15 cellular contexts compared by ENCODE assay signal in genomic region chr11:102116453-102117205, GRCh38. TPM values are rescaled to one million over a fixed set of nuclear protein-coding genes. Genes with fewer than 3 reads are reported as not detected.
A peak's percentile ranks its signal among the peaks of the same experiment; 100 is the strongest.
DNase-seq lines count a peak whose midpoint lies in the region; ATAC-seq and TF ChIP-seq lines count a peak whose summit lies in the region.
"Had no signal": no experiment of that assay in that cellular context is flagged by ENCODE, and none has a peak within 500 bp of the region (broad histone marks: within the 10 kb centered on the region; RNA-seq: fewer than 3 reads in every experiment).

No MANE protein-coding gene starts in this region.

- H3K36me3 ChIP-seq in mucosa of descending colon (ENCODE audit: low read depth) (no peaks in the 10 kb centered on the region), tibial artery (no peaks in the 10 kb centered on the region)

- TF ChIP-seq CTCF in chondrocyte (IDR thresholded peaks at IDR 0.05) (no peak), mucosa of descending colon (IDR thresholded peaks at IDR 0.05) (no peak), tibial artery (IDR thresholded peaks at IDR 0.05) (no peak), GM10266 (IDR thresholded peaks at IDR 0.05; ENCODE audit: control insufficient read depth, insufficient read depth, low read depth, missing control alignments) (no peak)

- peaks cover 42% of the 10 kb centered on the region for H3K4me1 ChIP-seq in mucosa of descending colon (ENCODE audit: low read depth)
- H3K4me1 ChIP-seq in tibial artery, result peaks cover 0 to 92% (median 50%) of the 10 kb centered on the region in 4 donors

- no peak overlapping the region for H3K4me3 Mint-ChIP-seq in chondrocyte (ENCODE audit: unreplicated experiment)

- ATAC-seq in mucosa of descending colon, result peak; percentile 33
- ATAC-seq: heart right ventricle had no signal

- peaks cover 2% of the 10 kb centered on the region for H3K36me3 Mint-ChIP-seq in chondrocyte (ENCODE audit: low read depth)
- H3K36me3 Mint-ChIP-seq: naive B cell had no signal

- peaks cover 85% of the 10 kb centered on the region for H3K4me1 Mint-ChIP-seq in chondrocyte (ENCODE audit: low read depth)

- no peaks in the 10 kb centered on the region for H3K27me3 Mint-ChIP-seq in chondrocyte (ENCODE audit: low read depth)

- H3K27me3 ChIP-seq in tibial artery, result no peaks in the 10 kb centered on the region

- H3K9me3 ChIP-seq in mucosa of descending colon, result no peaks in the 10 kb centered on the region
- no peaks in the 10 kb centered on the region for H3K9me3 ChIP-seq in tibial artery
- H3K9me3 ChIP-seq: BLaER1 treated with 17β-estradiol and CSF1 and Interleukin-3, amounts not matched to agents 10 nM and 100 nM; heart right ventricle had no signal

- intact Hi-C loops in mucosa of descending colon (cut with DNase I, micrococcal nuclease), result no loop called here
- intact Hi-C loops in tibial artery (cut with DNase I; ENCODE audit: low total_unique reads), result loop anchor here (10.0 kb wide), 1 partner anchor 58 kb away; no protein-coding TSS in a partner anchor

- H3K4me3 ChIP-seq in mucosa of descending colon (no peak overlapping the region), tibial artery (no peak overlapping the region)
- H3K4me3 ChIP-seq: BLaER1 treated with 17β-estradiol and CSF1 and Interleukin-3, amounts not matched to agents 10 nM and 100 nM; heart right ventricle had no signal

- no peaks in the 10 kb centered on the region for H3K9me3 Mint-ChIP-seq in chondrocyte (ENCODE audit: low read depth)

- peak overlapping the region; percentile 64 for H3K27ac Mint-ChIP-seq in chondrocyte (ENCODE audit: unreplicated experiment)
- H3K27ac Mint-ChIP-seq: naive B cell had no signal

- H3K27ac ChIP-seq in tibial artery, result peak overlapping the region; percentile 48 to 63
- H3K27ac ChIP-seq: BLaER1 treated with 17β-estradiol and CSF1 and Interleukin-3, amounts not matched to agents 10 nM and 100 nM; heart right ventricle had no signal

- DNase-seq in HuH-7 (ENCODE audit: low spot score) (peak; percentile 25), chondrocyte (ENCODE audit: low spot score) (no peak), mucosa of descending colon (no peak), tibial artery (no peak), GM10266 (ENCODE audit: extremely low spot score) (no peak)
- no peak for DNase-seq in activated CD4-positive, alpha-beta T cell treated with anti-CD3 and anti-CD28 coated beads, Interleukin-2, amount 50 U/mL, for 1 hour
- no peak for DNase-seq in activated T-cell treated with anti-CD3 and anti-CD28 coated beads, Interleukin-2, amount 50 U/mL, for 48 hours
- DNase-seq: amygdala, cortex of kidney, DMS79, heart right ventricle, naive B cell, NCI-H1436 treated with DMSO at 0.1 percent for 48 hours, NCI-H510A had no signal

RNA-seq across cellular contexts. Expression of gene YAP1, which starts 6.4 kb away (rescaled TPM):
- total RNA-seq in chondrocyte (114 to 132 TPM (median 116 TPM) in 3 replicates), mucosa of descending colon (100 to 1,000 TPM in 1 of 3 donors, 10 to 100 TPM in 2; 41.3 to 126 (median 52.2) TPM)
